8 cellular contexts compared by ENCODE assay signal in genomic region chr7:74206589-74207120, GRCh38. TPM values are rescaled to one million over a fixed set of nuclear protein-coding genes. Genes with fewer than 3 reads are reported as not detected.
DNase-seq lines count a peak whose midpoint lies in the region; ATAC-seq and TF ChIP-seq lines count a peak whose summit lies in the region.

No MANE protein-coding gene starts in this region.

- intact Hi-C loops in activated CD4-positive, alpha-beta memory T cell treated with anti-CD3 and anti-CD28 coated beads for 36 hours (cut with micrococcal nuclease), result loop anchor here (1.0 to 2.0 kb wide), 3 partner anchors 48 to 195 kb away; partner anchors contain the start of gene RFC2
- intact Hi-C loops in dorsolateral prefrontal cortex (cut with DNase I), result loop anchor here (1.0 to 5.0 kb wide), 4 partner anchors 51 to 195 kb away; partner anchors contain the start of gene CLIP2 (in 1 of the 2)
- intact Hi-C loops in lower lobe of right lung (cut with DNase I), result loop anchor here (10.0 kb wide), 1 partner anchor 198 kb away; no protein-coding TSS in a partner anchor

- peak overlapping the region; percentile 20 for H3K4me3 Mint-ChIP-seq in activated CD4-positive, alpha-beta memory T cell treated with anti-CD3 and anti-CD28 coated beads for 36 hours

- peaks cover 6% of the 10 kb centered on the region for H3K4me1 Mint-ChIP-seq in activated CD4-positive, alpha-beta memory T cell treated with anti-CD3 and anti-CD28 coated beads for 36 hours (ENCODE audit: low read depth)

- no peaks in the 10 kb centered on the region for H3K36me3 ChIP-seq in HEK293 (ENCODE audit: control insufficient read depth in 2 of 2, insufficient read depth in 1 of 2, low read length in 2 of 2)
- no peaks in the 10 kb centered on the region for H3K36me3 ChIP-seq in lower lobe of right lung

- peak; percentile 72 for DNase-seq in COLO829 (ENCODE audit: low spot score)
- peak; percentile 74 for DNase-seq in NCI-H69 (lab: John Stamatoyannopoulos, UW)
- DNase-seq in activated CD4-positive, alpha-beta memory T cell treated with anti-CD3 and anti-CD28 coated beads for 36 hours, result peak; percentile 85
- peak; percentile 80 to 91 (median 86) for DNase-seq in dorsolateral prefrontal cortex
- DNase-seq in lower lobe of right lung, result peak; percentile 90
- peak; percentile 55 to 68 (median 57) for DNase-seq in stimulated activated CD4-positive, alpha-beta T cell treated with anti-CD3 and anti-CD28 coated beads, TNF-alpha, amount 100 ng/mL, for 4 hours (ENCODE audit: low read depth in 3 of 3)

- no peak overlapping the region for H3K4me3 ChIP-seq in HEK293 (ENCODE audit: low read depth, low read length)
- peak overlapping the region in 57 of 59 donors; percentile 14 to 62 (median 37) for H3K4me3 ChIP-seq in dorsolateral prefrontal cortex
- peak overlapping the region; percentile 41 for H3K4me3 ChIP-seq in lower lobe of right lung

- POLR2A ChIA-PET in HEK293 (lab: Yijun Ruan, JAX), result no interaction called here
- POLR2A ChIA-PET in activated CD4-positive, alpha-beta memory T cell treated with anti-CD3 and anti-CD28 coated beads for 36 hours (lab: Charles Lee), result interaction anchor here (0.6 to 1.5 kb wide), 4 partner anchors 13 to 201 kb away, joined by 3 to 8 read pairs (median 4); no protein-coding TSS in a partner anchor

- H3K27ac ChIP-seq in HEK293 (ENCODE audit: extremely low read depth, low read depth, low read length), result no peak overlapping the region
- peak overlapping the region in 6 of 59 donors; percentile 6 to 76 (median 48) for H3K27ac ChIP-seq in dorsolateral prefrontal cortex
- no peak overlapping the region for H3K27ac ChIP-seq in lower lobe of right lung

- no peaks in the 10 kb centered on the region for H3K9me3 Mint-ChIP-seq in activated CD4-positive, alpha-beta memory T cell treated with anti-CD3 and anti-CD28 coated beads for 36 hours

- CTCF ChIA-PET in HEK293 (lab: Yijun Ruan, JAX), result interaction anchor here (0.5 to 7.2 kb wide), 53 partner anchors 8 to 472 kb away, joined by 3 to 126 read pairs (median 5); partner anchors contain the start of gene LIMK1
- CTCF ChIA-PET in activated CD4-positive, alpha-beta memory T cell treated with anti-CD3 and anti-CD28 coated beads for 36 hours (lab: Charles Lee), result interaction anchor here (0.6 to 9.8 kb wide), 51 partner anchors 9 to 339 kb away, joined by 3 to 281 read pairs (median 4); partner anchors contain the start of gene RFC2

- no peaks in the 10 kb centered on the region for H3K9me3 ChIP-seq in HEK293 (ENCODE audit: control insufficient read depth, insufficient read depth, low read depth, low read length)
- no peaks in the 10 kb centered on the region for H3K9me3 ChIP-seq in lower lobe of right lung

- no peak overlapping the region for H3K27ac Mint-ChIP-seq in activated CD4-positive, alpha-beta memory T cell treated with anti-CD3 and anti-CD28 coated beads for 36 hours

- ATAC-seq in lower lobe of right lung (peak; percentile 88 to 92), GM18520 (IDR thresholded peaks at IDR 0.05; ENCODE audit: unreplicated experiment) (no peak)

- no peaks in the 10 kb centered on the region for H3K27me3 Mint-ChIP-seq in activated CD4-positive, alpha-beta memory T cell treated with anti-CD3 and anti-CD28 coated beads for 36 hours

- TF ChIP-seq CTCF in HEK293 (tag by site-specific recombination; IDR thresholded peaks at IDR 0.05) (peak; percentile 81), dorsolateral prefrontal cortex (IDR thresholded peaks at IDR 0.05 in 54 of 56, conservative IDR thresholded peaks at IDR 0.05 in 2 of 56; ENCODE audit: low read depth in 1 of 56, partially characterized antibody in 56 of 56) (peak; percentile 85 to 99 (median 98)), lower lobe of right lung (IDR thresholded peaks at IDR 0.05) (peak; percentile 99)

- H3K27me3 ChIP-seq in dorsolateral prefrontal cortex (no peaks in the 10 kb centered on the region), lower lobe of right lung (ENCODE audit: low read depth) (no peaks in the 10 kb centered on the region)

- H3K36me3 Mint-ChIP-seq in activated CD4-positive, alpha-beta memory T cell treated with anti-CD3 and anti-CD28 coated beads for 36 hours, result no peaks in the 10 kb centered on the region

- no peaks in the 10 kb centered on the region for H3K4me1 ChIP-seq in HEK293 (ENCODE audit: control insufficient read depth, insufficient read depth, low read length)
- peaks cover 15% of the 10 kb centered on the region for H3K4me1 ChIP-seq in lower lobe of right lung

TF ChIP-seq in HEK293, 187 proteins besides CTCF, POLR2A, EP300 and RAD21 (continues in another document):
- TF ChIP-seq ZNF394 (tag by site-specific recombination; IDR thresholded peaks at IDR 0.05; ENCODE audit: borderline replicate concordance) (no peak), ZNF658 (tag by site-specific recombination; IDR thresholded peaks at IDR 0.05) (no peak), ZNF426 (tag by site-specific recombination; IDR thresholded peaks at IDR 0.05) (no peak), ZNF610 (tag by site-specific recombination; IDR thresholded peaks at IDR 0.05; ENCODE audit: borderline replicate concordance) (no peak), ZNF114 (tag by site-specific recombination; IDR thresholded peaks at IDR 0.05) (no peak), ZBTB44 (tag by site-specific recombination; IDR thresholded peaks at IDR 0.05) (no peak), ZSCAN4 (tag by site-specific recombination; IDR thresholded peaks at IDR 0.05) (no peak), ZBTB26 (tag by site-specific recombination; optimal IDR thresholded peaks at IDR 0.05) (peak; percentile 33), ZNF596 (tag by site-specific recombination; IDR thresholded peaks at IDR 0.05) (no peak), ZNF639 (tag by site-specific recombination; IDR thresholded peaks at IDR 0.05) (no peak), BCL11B (tag by site-specific recombination; IDR thresholded peaks at IDR 0.05; ENCODE audit: low read depth) (peak; percentile 52; the same call in 1 of the 2 replicates), ZNF580 (tag by site-specific recombination; IDR thresholded peaks at IDR 0.05) (0 out of 2 replicates have a peak, but pooled peaks have one; percentile 35)

RNA-seq across cellular contexts. Expression of gene LAT2, which starts 3.2 kb away (rescaled TPM):
- total RNA-seq in activated CD4-positive, alpha-beta memory T cell treated with anti-CD3 and anti-CD28 coated beads for 36 hours, result 1 to 10 TPM; 6.6 to 6.7 TPM
- total RNA-seq in dorsolateral prefrontal cortex (10 to 100 TPM in 67 of 120 experiments, 1 to 10 TPM in 53; 1.2 to 28.5 (median 10.6) TPM), lower lobe of right lung (64.7 TPM)

RNA-seq across cellular contexts. Expression of gene EIF4H, which starts 32.5 kb away (rescaled TPM):
- total RNA-seq in activated CD4-positive, alpha-beta memory T cell treated with anti-CD3 and anti-CD28 coated beads for 36 hours, result 100 to 1,000 TPM; 400 to 410 TPM
- total RNA-seq in dorsolateral prefrontal cortex (100 to 1,000 TPM; 190 to 323 (median 261) TPM), lower lobe of right lung (210 TPM)

RNA-seq across cellular contexts. Expression of gene RFC2, which starts 47.5 kb away (rescaled TPM):
- 10 to 100 TPM; 80.8 to 81.1 TPM for total RNA-seq in activated CD4-positive, alpha-beta memory T cell treated with anti-CD3 and anti-CD28 coated beads for 36 hours
- total RNA-seq in dorsolateral prefrontal cortex (10 to 100 TPM; 10.9 to 31.7 (median 19.3) TPM), lower lobe of right lung (18.5 TPM)
